Comparison of ENCODE assay signal across 1 cellular context in the genomic region with DNA sequence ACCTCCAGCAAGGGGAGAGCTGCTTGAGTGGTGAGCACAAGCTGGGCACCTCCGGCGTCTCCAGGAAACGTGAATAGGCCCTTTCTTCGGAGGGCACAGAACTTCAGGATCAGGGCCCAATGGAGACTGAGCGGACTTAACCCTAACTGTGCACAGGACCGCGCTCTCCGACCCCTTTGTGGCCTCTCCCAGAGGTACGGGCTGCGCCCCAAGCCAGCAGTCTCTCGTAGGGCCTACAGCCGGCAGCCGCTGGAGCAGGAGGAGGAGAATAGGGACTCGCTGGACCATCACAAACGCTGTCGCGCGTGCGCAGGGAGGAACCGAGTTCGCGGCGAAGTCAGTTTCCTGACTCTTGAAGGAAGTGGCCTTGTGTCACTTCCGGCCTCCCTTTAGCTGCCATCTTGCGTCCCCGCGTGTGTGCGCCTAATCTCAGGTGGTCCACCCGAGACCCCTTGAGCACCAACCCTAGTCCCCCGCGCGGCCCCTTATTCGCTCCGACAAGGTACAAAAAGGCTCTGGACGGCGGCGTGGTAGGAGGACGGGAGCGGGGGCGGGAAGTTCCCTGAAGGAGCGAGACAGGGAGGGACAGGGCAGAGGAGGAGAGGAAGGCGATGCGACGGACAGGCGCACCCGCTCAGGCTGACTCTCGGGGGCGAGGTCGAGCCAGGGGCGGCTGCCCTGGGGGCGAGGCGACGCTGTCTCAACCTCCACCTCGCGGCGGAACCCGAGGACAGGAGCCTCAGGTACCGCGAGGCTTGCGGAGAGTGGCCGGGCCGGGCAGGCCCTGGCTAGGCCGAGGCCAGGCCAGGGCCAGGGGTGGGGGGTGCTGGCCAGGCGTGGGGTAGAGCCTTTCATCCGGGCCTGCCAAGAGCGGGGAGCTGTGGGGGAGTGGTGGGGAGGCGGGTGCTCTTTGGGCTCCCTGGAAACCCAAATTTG.
TF ChIP-seq lines count a peak whose summit lies in the region.

A gene (plus strand): TSS at position 386 of the 936 bp plus-strand sequence. CDS start 226 bp downstream, at position 612.

TF ChIP-seq in WTC11, 78 proteins besides CTCF, POLR2A, EP300 and RAD21 (continued from another document):
- TF ChIP-seq, protein P1, sequence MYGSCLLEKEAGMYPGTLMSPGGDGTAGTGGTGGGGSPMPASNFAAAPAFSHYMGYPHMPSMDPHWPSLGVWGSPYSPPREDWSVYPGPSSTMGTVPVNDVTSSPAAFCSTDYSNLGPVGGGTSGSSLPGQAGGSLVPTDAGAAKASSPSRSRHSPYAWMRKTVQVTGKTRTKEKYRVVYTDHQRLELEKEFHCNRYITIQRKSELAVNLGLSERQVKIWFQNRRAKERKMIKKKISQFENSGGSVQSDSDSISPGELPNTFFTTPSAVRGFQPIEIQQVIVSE (CRISPR knock-in tag; IDR thresholded peaks at IDR 0.05; ENCODE audit: borderline replicate concordance): no peak
- TF ChIP-seq SOX15 (CRISPR knock-in tag; IDR thresholded peaks at IDR 0.05) (no peak), NFE2L1 (CRISPR knock-in tag; IDR thresholded peaks at IDR 0.05) (no peak), GRHL2 (CRISPR knock-in tag; IDR thresholded peaks at IDR 0.05; ENCODE audit: insufficient replicate concordance, severe bottlenecking) (no peak)
- TF ChIP-seq, protein P2, sequence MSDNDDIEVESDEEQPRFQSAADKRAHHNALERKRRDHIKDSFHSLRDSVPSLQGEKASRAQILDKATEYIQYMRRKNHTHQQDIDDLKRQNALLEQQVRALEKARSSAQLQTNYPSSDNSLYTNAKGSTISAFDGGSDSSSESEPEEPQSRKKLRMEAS (CRISPR knock-in tag; IDR thresholded peaks at IDR 0.05): peak; percentile 86
